ENCODE assay signal across 1 cellular context in genomic region chr20:62367483-62368302, GRCh38.
TF ChIP-seq lines count a peak whose summit lies in the region.

No MANE protein-coding gene starts in this region.

TF ChIP-seq in HepG2, 621 proteins besides CTCF, POLR2A, EP300 and RAD21 (continued from another document and continues in another):
- TF ChIP-seq ZNF772 (CRISPR knock-in tag; IDR thresholded peaks at IDR 0.05) (peak; percentile 86), ZNF761 (CRISPR knock-in tag; conservative IDR thresholded peaks at IDR 0.05) (peak; percentile 44), ZNF660 (CRISPR knock-in tag; IDR thresholded peaks at IDR 0.05; ENCODE audit: borderline replicate concordance, low read depth) (no peak; the same call in 1 of the 2 replicates), ZBTB3 (CRISPR knock-in tag; IDR thresholded peaks at IDR 0.05; ENCODE audit: borderline replicate concordance, low read depth) (peak; percentile 94), ZNF33B (CRISPR knock-in tag; IDR thresholded peaks at IDR 0.05) (no peak), BHLHE40 (IDR thresholded peaks at IDR 0.05; ENCODE audit: low read length) (peak; percentile 44; the same call in 1 of the 2 replicates), ZNF746 (CRISPR knock-in tag; IDR thresholded peaks at IDR 0.05) (peak; percentile 47), PLSCR1 (CRISPR knock-in tag; IDR thresholded peaks at IDR 0.05; ENCODE audit: borderline replicate concordance) (no peak), ZNF639 (CRISPR knock-in tag; conservative IDR thresholded peaks at IDR 0.05) (peak; percentile 45; the same call in 1 of the 2 replicates), CBX2 (IDR thresholded peaks at IDR 0.05; ENCODE audit: low read depth, low read length) (no peak), CBX2 (CRISPR knock-in tag; IDR thresholded peaks at IDR 0.05; ENCODE audit: low read depth) (no peak), TRIM24 (CRISPR knock-in tag; IDR thresholded peaks at IDR 0.05) (no peak), NFE2L1 (CRISPR knock-in tag; IDR thresholded peaks at IDR 0.05; ENCODE audit: borderline replicate concordance) (peak; percentile 23; the same call in 1 of the 2 replicates), ZMYM3 (CRISPR knock-in tag; IDR thresholded peaks at IDR 0.05) (peak; percentile 55; the same call in 1 of the 2 replicates), ZEB1 (IDR thresholded peaks at IDR 0.05; ENCODE audit: insufficient replicate concordance, low read depth) (peak; percentile 77), JARID2 (CRISPR knock-in tag; IDR thresholded peaks at IDR 0.05; ENCODE audit: insufficient replicate concordance) (peak; percentile 21), RBM39 (IDR thresholded peaks at IDR 0.05; ENCODE audit: low read depth, low read length, poor library complexity, severe bottlenecking) (peak; percentile 88), ZMYM2 (CRISPR knock-in tag; IDR thresholded peaks at IDR 0.05) (no peak; the same call in 1 of the 2 replicates), TAF15 (IDR thresholded peaks at IDR 0.05; ENCODE audit: low read depth, low read length, poor library complexity, severe bottlenecking) (peak; percentile 81), ZNF563 (CRISPR knock-in tag; IDR thresholded peaks at IDR 0.05) (peak; percentile 76; the same call in 1 of the 2 replicates), NCOA2 (CRISPR knock-in tag; IDR thresholded peaks at IDR 0.05) (no peak; the same call in 1 of the 2 replicates), ZNF572 (CRISPR knock-in tag; IDR thresholded peaks at IDR 0.05) (no peak), ZNF282 (IDR thresholded peaks at IDR 0.05; ENCODE audit: partially characterized antibody) (no peak), KDM2A (CRISPR knock-in tag; IDR thresholded peaks at IDR 0.05; ENCODE audit: borderline replicate concordance, low read depth) (peak; percentile 53), ZNF615 (CRISPR knock-in tag; IDR thresholded peaks at IDR 0.05; ENCODE audit: borderline replicate concordance) (no peak), ZSCAN30 (CRISPR knock-in tag; IDR thresholded peaks at IDR 0.05) (no peak), DNMT3B (CRISPR knock-in tag; conservative IDR thresholded peaks at IDR 0.05) (no peak), HOXA3 (CRISPR knock-in tag; IDR thresholded peaks at IDR 0.05) (no peak; the same call in 1 of the 2 replicates), TEAD2 (CRISPR knock-in tag; IDR thresholded peaks at IDR 0.05) (peak; percentile 75; the same call in 1 of the 2 replicates), ATF7 (IDR thresholded peaks at IDR 0.05) (no peak), ATF7 (CRISPR knock-in tag; IDR thresholded peaks at IDR 0.05) (peak; percentile 49; the same call in 1 of the 2 replicates), POGK (CRISPR knock-in tag; conservative IDR thresholded peaks at IDR 0.05) (no peak; the same call in 1 of the 2 replicates), ZNF839 (CRISPR knock-in tag; IDR thresholded peaks at IDR 0.05; ENCODE audit: borderline replicate concordance) (no peak), HDAC6 (IDR thresholded peaks at IDR 0.05; ENCODE audit: low read depth, low read length) (no peak), RCOR2 (CRISPR knock-in tag; IDR thresholded peaks at IDR 0.05) (no peak), ZNF83 (CRISPR knock-in tag; IDR thresholded peaks at IDR 0.05; ENCODE audit: borderline replicate concordance) (peak; percentile 30), ZNF18 (CRISPR knock-in tag; IDR thresholded peaks at IDR 0.05; ENCODE audit: insufficient replicate concordance) (peak; percentile 77)
- TF ChIP-seq, protein P1, sequence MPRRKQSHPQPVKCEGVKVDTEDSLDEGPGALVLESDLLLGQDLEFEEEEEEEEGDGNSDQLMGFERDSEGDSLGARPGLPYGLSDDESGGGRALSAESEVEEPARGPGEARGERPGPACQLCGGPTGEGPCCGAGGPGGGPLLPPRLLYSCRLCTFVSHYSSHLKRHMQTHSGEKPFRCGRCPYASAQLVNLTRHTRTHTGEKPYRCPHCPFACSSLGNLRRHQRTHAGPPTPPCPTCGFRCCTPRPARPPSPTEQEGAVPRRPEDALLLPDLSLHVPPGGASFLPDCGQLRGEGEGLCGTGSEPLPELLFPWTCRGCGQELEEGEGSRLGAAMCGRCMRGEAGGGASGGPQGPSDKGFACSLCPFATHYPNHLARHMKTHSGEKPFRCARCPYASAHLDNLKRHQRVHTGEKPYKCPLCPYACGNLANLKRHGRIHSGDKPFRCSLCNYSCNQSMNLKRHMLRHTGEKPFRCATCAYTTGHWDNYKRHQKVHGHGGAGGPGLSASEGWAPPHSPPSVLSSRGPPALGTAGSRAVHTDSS (CRISPR knock-in tag; conservative IDR thresholded peaks at IDR 0.05): no peak
- TF ChIP-seq, protein P2, sequence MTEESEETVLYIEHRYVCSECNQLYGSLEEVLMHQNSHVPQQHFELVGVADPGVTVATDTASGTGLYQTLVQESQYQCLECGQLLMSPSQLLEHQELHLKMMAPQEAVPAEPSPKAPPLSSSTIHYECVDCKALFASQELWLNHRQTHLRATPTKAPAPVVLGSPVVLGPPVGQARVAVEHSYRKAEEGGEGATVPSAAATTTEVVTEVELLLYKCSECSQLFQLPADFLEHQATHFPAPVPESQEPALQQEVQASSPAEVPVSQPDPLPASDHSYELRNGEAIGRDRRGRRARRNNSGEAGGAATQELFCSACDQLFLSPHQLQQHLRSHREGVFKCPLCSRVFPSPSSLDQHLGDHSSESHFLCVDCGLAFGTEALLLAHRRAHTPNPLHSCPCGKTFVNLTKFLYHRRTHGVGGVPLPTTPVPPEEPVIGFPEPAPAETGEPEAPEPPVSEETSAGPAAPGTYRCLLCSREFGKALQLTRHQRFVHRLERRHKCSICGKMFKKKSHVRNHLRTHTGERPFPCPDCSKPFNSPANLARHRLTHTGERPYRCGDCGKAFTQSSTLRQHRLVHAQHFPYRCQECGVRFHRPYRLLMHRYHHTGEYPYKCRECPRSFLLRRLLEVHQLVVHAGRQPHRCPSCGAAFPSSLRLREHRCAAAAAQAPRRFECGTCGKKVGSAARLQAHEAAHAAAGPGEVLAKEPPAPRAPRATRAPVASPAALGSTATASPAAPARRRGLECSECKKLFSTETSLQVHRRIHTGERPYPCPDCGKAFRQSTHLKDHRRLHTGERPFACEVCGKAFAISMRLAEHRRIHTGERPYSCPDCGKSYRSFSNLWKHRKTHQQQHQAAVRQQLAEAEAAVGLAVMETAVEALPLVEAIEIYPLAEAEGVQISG (CRISPR knock-in tag; IDR thresholded peaks at IDR 0.05): peak; percentile 20; the same call in 1 of the 2 replicates
- TF ChIP-seq, protein P3, sequence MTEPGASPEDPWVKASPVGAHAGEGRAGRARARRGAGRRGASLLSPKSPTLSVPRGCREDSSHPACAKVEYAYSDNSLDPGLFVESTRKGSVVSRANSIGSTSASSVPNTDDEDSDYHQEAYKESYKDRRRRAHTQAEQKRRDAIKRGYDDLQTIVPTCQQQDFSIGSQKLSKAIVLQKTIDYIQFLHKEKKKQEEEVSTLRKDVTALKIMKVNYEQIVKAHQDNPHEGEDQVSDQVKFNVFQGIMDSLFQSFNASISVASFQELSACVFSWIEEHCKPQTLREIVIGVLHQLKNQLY (CRISPR knock-in tag; IDR thresholded peaks at IDR 0.05): no peak
- TF ChIP-seq, protein P4, sequence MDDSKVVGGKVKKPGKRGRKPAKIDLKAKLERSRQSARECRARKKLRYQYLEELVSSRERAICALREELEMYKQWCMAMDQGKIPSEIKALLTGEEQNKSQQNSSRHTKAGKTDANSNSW (CRISPR knock-in tag; IDR thresholded peaks at IDR 0.05; ENCODE audit: borderline replicate concordance): peak; percentile 85; the same call in 1 of the 2 replicates
- TF ChIP-seq, protein P5, sequence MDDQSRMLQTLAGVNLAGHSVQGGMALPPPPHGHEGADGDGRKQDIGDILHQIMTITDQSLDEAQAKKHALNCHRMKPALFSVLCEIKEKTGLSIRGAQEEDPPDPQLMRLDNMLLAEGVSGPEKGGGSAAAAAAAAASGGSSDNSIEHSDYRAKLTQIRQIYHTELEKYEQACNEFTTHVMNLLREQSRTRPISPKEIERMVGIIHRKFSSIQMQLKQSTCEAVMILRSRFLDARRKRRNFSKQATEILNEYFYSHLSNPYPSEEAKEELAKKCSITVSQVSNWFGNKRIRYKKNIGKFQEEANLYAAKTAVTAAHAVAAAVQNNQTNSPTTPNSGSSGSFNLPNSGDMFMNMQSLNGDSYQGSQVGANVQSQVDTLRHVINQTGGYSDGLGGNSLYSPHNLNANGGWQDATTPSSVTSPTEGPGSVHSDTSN (CRISPR knock-in tag; IDR thresholded peaks at IDR 0.05; ENCODE audit: borderline replicate concordance): no peak
